17 cellular contexts compared by ENCODE assay signal in genomic region chr2:151120016-151120415, GRCh38.
"Had no signal": no experiment of that assay in that cellular context is flagged by ENCODE, and none has a peak within 500 bp of the region (broad histone marks: within the 10 kb centered on the region; RNA-seq: fewer than 3 reads in every experiment).

No MANE protein-coding gene starts in this region.

- DNase-seq: activated CD4-positive, alpha-beta memory T cell treated with anti-CD3 and anti-CD28 coated beads, Interleukin-2, amount 10 ng/mL, durations not matched to agents 7 days and 5 days; activated CD4-positive, alpha-beta T cell treated with anti-CD3 and anti-CD28 coated beads for 4 hours; activated effector memory CD4-positive, alpha-beta T cell treated with anti-CD3 and anti-CD28 coated beads, Interleukin-2, amount 50 U/mL, for 16 hours; activated T-cell treated with anti-CD3 and anti-CD28 coated beads, Interleukin-2, amount 50 U/mL, for 24 hours; amniotic stem cell; central memory CD4-positive, alpha-beta T cell; effector CD8-positive, alpha-beta T cell; esophagus squamous epithelium; hypothalamus; left ventricle myocardium inferior; mucosa of descending colon; naive thymus-derived CD8-positive, alpha-beta T cell; sigmoid colon; stimulated activated CD4-positive, alpha-beta T cell treated with anti-CD3 and anti-CD28 coated beads, Interleukin-1b, Interleukin-23, amount 100 ng/mL, for 48 hours had no signal

- H3K36me3 Mint-ChIP-seq: activated naive CD4-positive, alpha-beta T cell treated with anti-CD3 and anti-CD28 coated beads, Interleukin-2, amount 50 U/mL, for 72 hours; memory B cell had no signal

- H3K9me3 Mint-ChIP-seq: activated CD4-positive, alpha-beta memory T cell treated with anti-CD3 and anti-CD28 coated beads, Interleukin-2, amount 10 ng/mL, durations not matched to agents 7 days and 5 days; activated naive CD4-positive, alpha-beta T cell treated with anti-CD3 and anti-CD28 coated beads, Interleukin-2, amount 50 U/mL, for 72 hours had no signal

- ATAC-seq: activated naive CD4-positive, alpha-beta T cell treated with anti-CD3 and anti-CD28 coated beads, Interleukin-2, amount 50 U/mL, for 72 hours; mucosa of descending colon; naive thymus-derived CD8-positive, alpha-beta T cell; WTC11 had no signal

- H3K4me3 Mint-ChIP-seq: activated CD4-positive, alpha-beta memory T cell treated with anti-CD3 and anti-CD28 coated beads, Interleukin-2, amount 10 ng/mL, durations not matched to agents 7 days and 5 days; activated T-cell treated with anti-CD3 and anti-CD28 coated beads, Interleukin-2, amount 50 U/mL, for 24 hours; memory B cell; naive thymus-derived CD8-positive, alpha-beta T cell; WTC11 had no signal

- H3K4me1 Mint-ChIP-seq: activated CD4-positive, alpha-beta memory T cell treated with anti-CD3 and anti-CD28 coated beads, Interleukin-2, amount 10 ng/mL, durations not matched to agents 7 days and 5 days; memory B cell; naive thymus-derived CD8-positive, alpha-beta T cell had no signal

- H3K27ac Mint-ChIP-seq: activated CD4-positive, alpha-beta memory T cell treated with anti-CD3 and anti-CD28 coated beads, Interleukin-2, amount 10 ng/mL, durations not matched to agents 7 days and 5 days; activated naive CD4-positive, alpha-beta T cell treated with anti-CD3 and anti-CD28 coated beads, Interleukin-2, amount 50 U/mL, for 72 hours; activated T-cell treated with anti-CD3 and anti-CD28 coated beads, Interleukin-2, amount 50 U/mL, for 24 hours; memory B cell; naive thymus-derived CD8-positive, alpha-beta T cell; WTC11 had no signal
